ENCODE assay signal across 1 cellular context in genomic region chr1:32394141-32394889, GRCh38.
TF ChIP-seq lines count a peak whose summit lies in the region.

Gene BSDC1, minus strand, starts transcription at chr1:32394441. Its CDS starts 27 bp downstream, at chr1:32394414.

TF ChIP-seq in K562, 482 proteins besides CTCF, POLR2A, EP300 and RAD21 (continued from another document and continues in another):
- TF ChIP-seq ZNF277 (CRISPR knock-in tag; IDR thresholded peaks at IDR 0.05; ENCODE audit: borderline replicate concordance) (no peak), SRSF3 (IDR thresholded peaks at IDR 0.05; ENCODE audit: insufficient read depth, low read length) (no peak), ZNF146 (CRISPR knock-in tag; IDR thresholded peaks at IDR 0.05; ENCODE audit: unreplicated experiment) (peak; percentile 5), SMAD4 (CRISPR knock-in tag; conservative IDR thresholded peaks at IDR 0.05) (peak; percentile 80), IRF2 (CRISPR knock-in tag; IDR thresholded peaks at IDR 0.05) (no peak), EZH2 (IDR thresholded peaks at IDR 0.05; ENCODE audit: borderline replicate concordance, low read depth, low read length) (no peak), LARP7 (IDR thresholded peaks at IDR 0.05) (no peak; the same call in 1 of the 2 replicates), COPS2 (conservative IDR thresholded peaks at IDR 0.05) (no peak), XRCC4 (IDR thresholded peaks at IDR 0.05; ENCODE audit: extremely low read depth, insufficient read depth, insufficient read length) (no peak), ZNF3 (CRISPR knock-in tag; IDR thresholded peaks at IDR 0.05) (no peak), TCFL5 (CRISPR knock-in tag; conservative IDR thresholded peaks at IDR 0.05) (0 out of 2 replicates have a peak, but pooled peaks have one; percentile 14), MEIS2 (IDR thresholded peaks at IDR 0.05; ENCODE audit: partially characterized antibody) (peak; percentile 95), ZNF212 (CRISPR knock-in tag; IDR thresholded peaks at IDR 0.05) (no peak), MAFF (IDR thresholded peaks at IDR 0.05; ENCODE audit: low read length) (no peak), DLX4 (CRISPR knock-in tag; IDR thresholded peaks at IDR 0.05) (no peak), ESRRA (IDR thresholded peaks at IDR 0.05; ENCODE audit: borderline replicate concordance, low read depth) (peak; percentile 91), CHCHD3 (CRISPR knock-in tag; IDR thresholded peaks at IDR 0.05) (no peak), GABPB1 (CRISPR knock-in tag; IDR thresholded peaks at IDR 0.05) (peak; percentile 82), ZFP36 (IDR thresholded peaks at IDR 0.05; ENCODE audit: low read depth, low read length, partially characterized antibody) (peak; percentile 50), ZSCAN29 (IDR thresholded peaks at IDR 0.05) (peak; percentile 91), ZNF444 (CRISPR knock-in tag; IDR thresholded peaks at IDR 0.05) (no peak), ZNF232 (CRISPR knock-in tag; IDR thresholded peaks at IDR 0.05) (no peak; the same call in 1 of the 2 replicates), ZNF644 (tag; IDR thresholded peaks at IDR 0.05; ENCODE audit: low read depth) (peak; percentile 36; the same call in 1 of the 2 replicates), KLF6 (CRISPR knock-in tag; IDR thresholded peaks at IDR 0.05; ENCODE audit: borderline replicate concordance) (peak; percentile 16; the same call in 1 of the 2 replicates), JUN (IDR thresholded peaks at IDR 0.05; ENCODE audit: borderline replicate concordance, low read depth, low read length) (peak; percentile 79; the same call in 1 of the 2 replicates), JUN (CRISPR knock-in tag; IDR thresholded peaks at IDR 0.05; ENCODE audit: borderline replicate concordance) (peak; percentile 88), KDM2B (CRISPR knock-in tag; IDR thresholded peaks at IDR 0.05) (peak; percentile 74; the same call in 1 of the 2 replicates), ZNF354B (CRISPR knock-in tag; IDR thresholded peaks at IDR 0.05) (no peak), MYNN (IDR thresholded peaks at IDR 0.05) (peak; percentile 82; the same call in 1 of the 2 replicates), MYNN (CRISPR knock-in tag; IDR thresholded peaks at IDR 0.05) (no peak), HNRNPUL1 (IDR thresholded peaks at IDR 0.05; ENCODE audit: low read length) (no peak), ZNF24 (IDR thresholded peaks at IDR 0.05) (0 out of 2 replicates have a peak, but pooled peaks have one; percentile 40), RBM22 (IDR thresholded peaks at IDR 0.05; ENCODE audit: low read depth, low read length, poor library complexity, severe bottlenecking) (no peak), HOXB6 (CRISPR knock-in tag; IDR thresholded peaks at IDR 0.05; ENCODE audit: borderline replicate concordance) (no peak), THAP7 (CRISPR knock-in tag; IDR thresholded peaks at IDR 0.05) (no peak), ATF7 (IDR thresholded peaks at IDR 0.05) (peak; percentile 99), E2F1 (CRISPR knock-in tag; IDR thresholded peaks at IDR 0.05) (no peak; the same call in 1 of the 2 replicates), SMAD1 (IDR thresholded peaks at IDR 0.05; ENCODE audit: low read depth, low read length, partially characterized antibody) (peak; percentile 34), ZNF511 (CRISPR knock-in tag; IDR thresholded peaks at IDR 0.05) (peak; percentile 91; the same call in 1 of the 2 replicates), CBFA2T3 (IDR thresholded peaks at IDR 0.05) (peak; percentile 64), SMAD3 (CRISPR knock-in tag; conservative IDR thresholded peaks at IDR 0.05) (0 out of 2 replicates have a peak, but pooled peaks have one; percentile 14), ZNF41 (CRISPR knock-in tag; conservative IDR thresholded peaks at IDR 0.05) (no peak), RAD51 (IDR thresholded peaks at IDR 0.05; ENCODE audit: borderline replicate concordance, low read depth) (no peak; the same call in 1 of the 2 replicates), HNRNPL (IDR thresholded peaks at IDR 0.05; ENCODE audit: low read depth, low read length) (no peak), NFIC (IDR thresholded peaks at IDR 0.05) (peak; percentile 34), ZNF184 (CRISPR knock-in tag; IDR thresholded peaks at IDR 0.05) (no peak), ZFP91 (CRISPR knock-in tag; IDR thresholded peaks at IDR 0.05) (peak; percentile 53; the same call in 1 of the 2 replicates), DIDO1 (tag; IDR thresholded peaks at IDR 0.05; ENCODE audit: low read depth) (peak; percentile 66; the same call in 1 of the 2 replicates), SIRT6 (IDR thresholded peaks at IDR 0.05; ENCODE audit: low read depth, low read length) (no peak), FOXP4 (CRISPR knock-in tag; IDR thresholded peaks at IDR 0.05; ENCODE audit: borderline replicate concordance) (no peak), HNRNPLL (IDR thresholded peaks at IDR 0.05; ENCODE audit: low read depth, low read length, poor library complexity, severe bottlenecking) (peak; percentile 96), ETV6 (IDR thresholded peaks at IDR 0.05; ENCODE audit: borderline replicate concordance in 1 of 2, low read depth in 2 of 2, low read length in 1 of 2) (no peak; a peak in 1 of 4 replicates), ETV6 (CRISPR knock-in tag; IDR thresholded peaks at IDR 0.05; ENCODE audit: borderline replicate concordance) (no peak), ZNF717 (CRISPR knock-in tag; IDR thresholded peaks at IDR 0.05) (no peak; the same call in 1 of the 2 replicates), HOMEZ (CRISPR knock-in tag; IDR thresholded peaks at IDR 0.05) (no peak)
- TF ChIP-seq, protein P1, sequence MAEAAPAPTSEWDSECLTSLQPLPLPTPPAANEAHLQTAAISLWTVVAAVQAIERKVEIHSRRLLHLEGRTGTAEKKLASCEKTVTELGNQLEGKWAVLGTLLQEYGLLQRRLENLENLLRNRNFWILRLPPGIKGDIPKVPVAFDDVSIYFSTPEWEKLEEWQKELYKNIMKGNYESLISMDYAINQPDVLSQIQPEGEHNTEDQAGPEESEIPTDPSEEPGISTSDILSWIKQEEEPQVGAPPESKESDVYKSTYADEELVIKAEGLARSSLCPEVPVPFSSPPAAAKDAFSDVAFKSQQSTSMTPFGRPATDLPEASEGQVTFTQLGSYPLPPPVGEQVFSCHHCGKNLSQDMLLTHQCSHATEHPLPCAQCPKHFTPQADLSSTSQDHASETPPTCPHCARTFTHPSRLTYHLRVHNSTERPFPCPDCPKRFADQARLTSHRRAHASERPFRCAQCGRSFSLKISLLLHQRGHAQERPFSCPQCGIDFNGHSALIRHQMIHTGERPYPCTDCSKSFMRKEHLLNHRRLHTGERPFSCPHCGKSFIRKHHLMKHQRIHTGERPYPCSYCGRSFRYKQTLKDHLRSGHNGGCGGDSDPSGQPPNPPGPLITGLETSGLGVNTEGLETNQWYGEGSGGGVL (CRISPR knock-in tag; IDR thresholded peaks at IDR 0.05) = no peak
- TF ChIP-seq, protein P2, sequence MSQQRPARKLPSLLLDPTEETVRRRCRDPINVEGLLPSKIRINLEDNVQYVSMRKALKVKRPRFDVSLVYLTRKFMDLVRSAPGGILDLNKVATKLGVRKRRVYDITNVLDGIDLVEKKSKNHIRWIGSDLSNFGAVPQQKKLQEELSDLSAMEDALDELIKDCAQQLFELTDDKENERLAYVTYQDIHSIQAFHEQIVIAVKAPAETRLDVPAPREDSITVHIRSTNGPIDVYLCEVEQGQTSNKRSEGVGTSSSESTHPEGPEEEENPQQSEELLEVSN (IDR thresholded peaks at IDR 0.05; ENCODE audit: borderline replicate concordance in 1 of 2, extremely low read depth in 1 of 2, insufficient read depth in 1 of 2, insufficient read length in 1 of 2, low read depth in 1 of 2, low read length in 1 of 2, poor library complexity in 1 of 2, severe bottlenecking in 1 of 2) = peak in 1 of 2 experiments; percentile 26
- TF ChIP-seq, protein P3, sequence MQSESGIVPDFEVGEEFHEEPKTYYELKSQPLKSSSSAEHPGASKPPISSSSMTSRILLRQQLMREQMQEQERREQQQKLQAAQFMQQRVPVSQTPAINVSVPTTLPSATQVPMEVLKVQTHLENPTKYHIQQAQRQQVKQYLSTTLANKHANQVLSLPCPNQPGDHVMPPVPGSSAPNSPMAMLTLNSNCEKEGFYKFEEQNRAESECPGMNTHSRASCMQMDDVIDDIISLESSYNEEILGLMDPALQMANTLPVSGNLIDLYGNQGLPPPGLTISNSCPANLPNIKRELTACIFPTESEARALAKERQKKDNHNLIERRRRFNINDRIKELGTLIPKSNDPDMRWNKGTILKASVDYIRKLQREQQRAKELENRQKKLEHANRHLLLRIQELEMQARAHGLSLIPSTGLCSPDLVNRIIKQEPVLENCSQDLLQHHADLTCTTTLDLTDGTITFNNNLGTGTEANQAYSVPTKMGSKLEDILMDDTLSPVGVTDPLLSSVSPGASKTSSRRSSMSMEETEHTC (IDR thresholded peaks at IDR 0.05) = peak; percentile 53; the same call in 1 of the 2 replicates
